Comparison of ENCODE assay signal across 23 cellular contexts in the genomic region with DNA sequence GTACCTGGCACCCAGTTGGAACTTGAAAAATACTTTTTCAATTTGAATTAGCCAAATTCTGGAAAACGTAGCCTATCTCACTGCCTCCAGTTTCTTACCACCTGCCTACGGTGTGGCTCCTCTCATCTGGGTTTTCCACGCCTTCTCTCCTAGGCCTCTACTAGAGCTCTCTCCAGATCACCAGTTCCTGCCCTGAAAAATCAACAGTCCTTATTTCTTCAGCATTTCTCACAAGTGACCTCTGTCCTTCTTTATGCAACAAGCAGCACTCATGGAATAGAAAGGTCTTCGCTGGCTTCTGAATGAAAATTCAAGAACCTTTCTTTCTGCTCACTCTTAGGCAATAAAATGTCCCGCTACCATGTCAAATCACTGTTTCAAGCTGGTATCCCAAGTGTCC.
"Had no signal": no experiment of that assay in that cellular context is flagged by ENCODE, and none has a peak within 500 bp of the region (broad histone marks: within the 10 kb centered on the region; RNA-seq: fewer than 3 reads in every experiment).

No MANE protein-coding gene starts in this region.

- H3K36me3 Mint-ChIP-seq: mesothelial cell of epicardium, naive B cell had no signal

- H3K4me3 ChIP-seq: colonic mucosa, esophagus squamous epithelium, gastrocnemius medialis, heart right ventricle, left ventricle myocardium inferior, lower lobe of right lung, mucosa of descending colon had no signal

- ATAC-seq: effector memory CD8-positive, alpha-beta T cell; esophagus mucosa; gastrocnemius medialis; heart right ventricle; lower lobe of right lung; mucosa of descending colon had no signal

- DNase-seq: colonic mucosa; cortex of kidney; effector CD8-positive, alpha-beta T cell; effector memory CD8-positive, alpha-beta T cell; endodermal cell; erythroblast; esophagus squamous epithelium; foreskin fibroblast; foreskin melanocyte; gastrocnemius medialis; glutamatergic neuron; head of caudate nucleus; heart right ventricle; hippocampal formation; left cardiac atrium; left ventricle myocardium inferior; lower lobe of right lung; mesenchymal stem cell; mucosa of descending colon; naive B cell had no signal

- H3K9me3 Mint-ChIP-seq: dendritic cell treated with granulocyte-macrophage colony-stimulating factor and Interleukin-4, amounts not matched to agents 40 ng/mL and 50 ng/mL, for 4 days; effector memory CD8-positive, alpha-beta T cell; endodermal cell; mesothelial cell of epicardium; naive B cell had no signal

- H3K4me3 Mint-ChIP-seq: dendritic cell treated with granulocyte-macrophage colony-stimulating factor and Interleukin-4, amounts not matched to agents 40 ng/mL and 50 ng/mL, for 4 days; effector memory CD8-positive, alpha-beta T cell; endodermal cell; mesothelial cell of epicardium; naive B cell had no signal

- H3K27ac Mint-ChIP-seq: dendritic cell treated with granulocyte-macrophage colony-stimulating factor and Interleukin-4, amounts not matched to agents 40 ng/mL and 50 ng/mL, for 4 days; effector memory CD8-positive, alpha-beta T cell; endodermal cell; mesothelial cell of epicardium had no signal

- H3K27me3 Mint-ChIP-seq: dendritic cell treated with granulocyte-macrophage colony-stimulating factor and Interleukin-4, amounts not matched to agents 40 ng/mL and 50 ng/mL, for 4 days; naive B cell had no signal
